14 cellular contexts compared by ENCODE assay signal in genomic region chr14:38127784-38128183, GRCh38.
DNase-seq lines count a peak whose midpoint lies in the region; ATAC-seq, FAIRE-seq and TF ChIP-seq lines count a peak whose summit lies in the region.
"Had no signal": no experiment of that assay in that cellular context is flagged by ENCODE, and none has a peak within 500 bp of the region (broad histone marks: within the 10 kb centered on the region; RNA-seq: fewer than 3 reads in every experiment).

No MANE protein-coding gene starts in this region.

- no peak overlapping the region for H3K9ac ChIP-seq in Loucy (ENCODE audit: low read depth, low read length, poor library complexity, severe bottlenecking)
- H3K9ac ChIP-seq in H1 (replicated peaks in 1 of 4; ENCODE audit: extremely low read depth in 1 of 4, low read depth in 3 of 4, low read length in 3 of 4): no peak overlapping the region
- no peak overlapping the region for H3K9ac ChIP-seq in HepG2 (ENCODE audit: insufficient read depth, low read depth, low read length)

- no peaks in the 10 kb centered on the region for H3K27me3 ChIP-seq in DOHH2 (ENCODE audit: control insufficient read depth, low read length)
- H3K27me3 ChIP-seq in Loucy (ENCODE audit: insufficient read depth, low read length, poor library complexity, severe bottlenecking): no peaks in the 10 kb centered on the region
- H3K27me3 ChIP-seq in H1 (replicated peaks in 1 of 4; ENCODE audit: control insufficient read depth in 3 of 4, extremely low read depth in 1 of 4, insufficient read depth in 3 of 4, low read length in 3 of 4): no peaks in the 10 kb centered on the region
- H3K27me3 ChIP-seq in HepG2 (ENCODE audit: control insufficient read depth in 1 of 2, insufficient read depth in 2 of 2, low read length in 2 of 2): no peaks in the 10 kb centered on the region

- ATAC-seq in HepG2: no peak; the same call in 1 of the 3 replicates
- ATAC-seq in GM18498 (IDR thresholded peaks at IDR 0.05; ENCODE audit: unreplicated experiment): no peak
- ATAC-seq in HG02763 (IDR thresholded peaks at IDR 0.05; ENCODE audit: unreplicated experiment): no peak
- ATAC-seq: CD8-positive, alpha-beta T cell had no signal

- no peak for TF ChIP-seq EP300 in H1 (IDR thresholded peaks at IDR 0.05; ENCODE audit: borderline replicate concordance in 1 of 2, low read depth in 2 of 2, low read length in 2 of 2)
- TF ChIP-seq EP300 in HepG2 (IDR thresholded peaks at IDR 0.05; ENCODE audit: low read depth in 2 of 2, low read length in 2 of 2): no peak
- TF ChIP-seq EP300 in HepG2 (CRISPR knock-in tag; IDR thresholded peaks at IDR 0.05; ENCODE audit: borderline replicate concordance): no peak

- TF ChIP-seq POLR2A in H1 (IDR thresholded peaks at IDR 0.05; ENCODE audit: control extremely low read depth in 1 of 2, low read depth in 2 of 2, low read length in 2 of 2): no peak
- TF ChIP-seq POLR2A in HepG2 (IDR thresholded peaks at IDR 0.05; ENCODE audit: insufficient read depth in 1 of 2, low read depth in 2 of 2, low read length in 2 of 2): no peak

- 0 out of 2 replicates have a peak overlapping the region, but pooled peaks have one; percentile 56 for H2BK12ac ChIP-seq in H1 (ENCODE audit: low read depth, low read length)

- H4K5ac ChIP-seq in H1 (ENCODE audit: insufficient read length, low read depth, low read length): no peak overlapping the region

- no peak overlapping the region for H4K91ac ChIP-seq in H1 (replicated peaks; ENCODE audit: insufficient read length, low read length)

- peaks cover 77% of the 10 kb centered on the region for H3K36me3 ChIP-seq in DOHH2 (ENCODE audit: control insufficient read depth, low read length)
- H3K36me3 ChIP-seq in Loucy (ENCODE audit: insufficient read depth, low read length): no peaks in the 10 kb centered on the region
- H3K36me3 ChIP-seq in H1 (ENCODE audit: control insufficient read depth in 2 of 4, insufficient read depth in 4 of 4, low read length in 3 of 4): no peaks in the 10 kb centered on the region
- H3K36me3 ChIP-seq in HepG2 (replicated peaks in 1 of 2; ENCODE audit: control insufficient read depth in 1 of 2, insufficient read depth in 2 of 2, low read length in 2 of 2): no peaks in the 10 kb centered on the region

- no peak overlapping the region for H4K8ac ChIP-seq in H1 (ENCODE audit: extremely low read depth, insufficient read depth, low read length)

- no TSS peak for BruUV-seq in HepG2 (replicated peaks; lab: Mats Ljungman, UMichigan)

- H3K27ac ChIP-seq in DOHH2 (ENCODE audit: low read depth, low read length): peak overlapping the region; percentile 92
- H3K27ac ChIP-seq in H1 (ENCODE audit: low read depth, low read length): no peak overlapping the region
- no peak overlapping the region for H3K27ac ChIP-seq in HepG2 (ENCODE audit: extremely low read length, insufficient read depth, low read length)

- peak overlapping the region; percentile 68 for H3K18ac ChIP-seq in H1 (ENCODE audit: extremely low read depth, low read length)

- DNase-seq in H1 (ENCODE audit: low read depth in 1 of 2, low spot score in 2 of 2) (no peak), HepG2 (ENCODE audit: low spot score) (no peak), NCI-H2081 treated with DMSO at 0.1 percent for 48 hours (lab: John Stamatoyannopoulos, UW) (no peak)
- DNase-seq: CD8-positive, alpha-beta T cell; EL; H9; NCI-H1048; NCI-H2107; SHP77 treated with DMSO at 0.1 percent for 48 hours had no signal

- WGBS in H1 (ENCODE audit: extremely low coverage in 1 of 2, insufficient coverage in 1 of 2, insufficient read length in 1 of 2, insufficient replicate concordance in 2 of 2, low coverage in 1 of 2, low lambda C conversion rate in 2 of 2, missing lambda C conversion rate in 1 of 2), 2 experiments: 94% methylated on average over 3 of the region's 3 CpGs; no CpG with 5 or more reads in 1 of the 2 experiments
- 1% methylated on average over 3 of the region's 3 CpGs for WGBS in HepG2 (ENCODE audit: low lambda C conversion rate)

- H2BK15ac ChIP-seq in H1 (ENCODE audit: low read length): peak overlapping the region; percentile 88; the same call in 1 of the 2 replicates

- H3F3A ChIP-seq in DOHH2 (ENCODE audit: control insufficient read depth, insufficient read depth) (peaks cover 36% of the 10 kb centered on the region), Loucy (ENCODE audit: low read depth) (peaks cover 16% of the 10 kb centered on the region; the same call in 1 of the 2 replicates)

- TF ChIP-seq RAD21 in H1 (IDR thresholded peaks at IDR 0.05 in 1 of 2, conservative IDR thresholded peaks at IDR 0.05 in 1 of 2; ENCODE audit: low read depth in 2 of 2, low read length in 2 of 2) (no peak), HepG2 (CRISPR knock-in tag; IDR thresholded peaks at IDR 0.05) (no peak)

- no peaks in the 10 kb centered on the region for H3K79me2 ChIP-seq in DOHH2 (ENCODE audit: control insufficient read depth, low read length)
- no peaks in the 10 kb centered on the region for H3K79me2 ChIP-seq in Loucy (ENCODE audit: insufficient read depth, low read length)
- H3K79me2 ChIP-seq in H1 (ENCODE audit: control insufficient read depth in 1 of 2, insufficient read depth in 2 of 2, low read length in 2 of 2): no peaks in the 10 kb centered on the region
- H3K79me2 ChIP-seq in HepG2 (ENCODE audit: insufficient read depth, low read length): no peaks in the 10 kb centered on the region

- TF ChIP-seq CTCF in DOHH2 (IDR thresholded peaks at IDR 0.05; ENCODE audit: low read depth, low read length, poor library complexity, severe bottlenecking) (no peak), Loucy (conservative IDR thresholded peaks at IDR 0.05; ENCODE audit: low read length) (no peak), H1 (IDR thresholded peaks at IDR 0.05; ENCODE audit: control extremely low read depth in 1 of 3, insufficient read depth in 1 of 3, low read depth in 1 of 3, low read length in 3 of 3) (no peak), HepG2 (CRISPR knock-in tag; IDR thresholded peaks at IDR 0.05) (no peak)

- H3K79me1 ChIP-seq in H1 (ENCODE audit: low read depth, low read length): no peaks in the 10 kb centered on the region

- CTCF ChIA-PET in H1 (lab: Charles Lee; ENCODE audit: partially characterized antibody) (interaction anchor here (0.7 to 1.9 kb wide), 5 partner anchors 11 to 76 kb away, joined by 3 to 9 read pairs (median 3); no protein-coding TSS in a partner anchor), HepG2 (lab: Yijun Ruan, JAX; ENCODE audit: low intra/inter-chr PET ratio, low total read pairs) (no interaction called here)

- H2BK5ac ChIP-seq in H1 (ENCODE audit: low read depth, low read length): no peak overlapping the region

- peaks cover 37% of the 10 kb centered on the region for H3K9me3 ChIP-seq in DOHH2 (ENCODE audit: control insufficient read depth, insufficient read depth, low read length)
- H3K9me3 ChIP-seq in Loucy (ENCODE audit: insufficient read depth, low read depth, low read length): no peaks in the 10 kb centered on the region
- H3K9me3 ChIP-seq in H1 (ENCODE audit: insufficient read depth in 2 of 2, low read depth in 1 of 2, low read length in 1 of 2): no peaks in the 10 kb centered on the region; a peak in 1 of 4 replicates
- no peaks in the 10 kb centered on the region for H3K9me3 ChIP-seq in HepG2 (ENCODE audit: low read length)

- no peak overlapping the region for H3K56ac ChIP-seq in H1 (replicated peaks; ENCODE audit: insufficient read length, low read depth, low read length)

- H3K14ac ChIP-seq in H1 (ENCODE audit: insufficient read length): no peak overlapping the region

- peak overlapping the region; percentile 75; the same call in 1 of the 2 replicates for H2BK20ac ChIP-seq in H1 (ENCODE audit: low read length)

- peak overlapping the region; percentile 57 for H2BK120ac ChIP-seq in H1 (replicated peaks; ENCODE audit: low read depth, low read length)

- FAIRE-seq in H1 (lab: Jason Lieb, UNC) (peak; percentile 13), HepG2 (lab: Jason Lieb, UNC) (no peak)
- FAIRE-seq: GM18507 had no signal

- H2AK5ac ChIP-seq in H1 (ENCODE audit: low read depth, low read length): 0 out of 2 replicates have a peak overlapping the region, but pooled peaks have one; percentile 85

- in situ Hi-C loops in HepG2 (cut with HindIII; ENCODE audit: extremely low pct_ligation_motif_present, low pct_unique_long_range_greater_than_20kb): no loop called here

- H3K4me1 ChIP-seq in DOHH2 (ENCODE audit: control insufficient read depth, low read length) (peaks cover 85% of the 10 kb centered on the region), Loucy (ENCODE audit: insufficient read depth, low read length, poor library complexity, severe bottlenecking) (peaks cover 55% of the 10 kb centered on the region), H1 (replicated peaks in 1 of 4; ENCODE audit: control insufficient read depth in 3 of 4, insufficient read depth in 4 of 4, low read length in 3 of 4) (peaks cover 0 to 7% (median 4%) of the 10 kb centered on the region in 4 experiments; a peak in 5 of 7 replicates), HepG2 (ENCODE audit: insufficient read depth, low read length) (no peaks in the 10 kb centered on the region)

- H2AFZ ChIP-seq in Loucy (ENCODE audit: low read length) (peak overlapping the region; percentile 28; the same call in 1 of the 2 replicates), H1 (ENCODE audit: low read length) (peak overlapping the region; percentile 36; the same call in 1 of the 2 replicates), HepG2 (ENCODE audit: low read length) (no peak overlapping the region)

- H4K20me1 ChIP-seq in DOHH2 (ENCODE audit: control insufficient read depth, insufficient read depth, low read depth, low read length): no peaks in the 10 kb centered on the region
- no peaks in the 10 kb centered on the region for H4K20me1 ChIP-seq in Loucy (ENCODE audit: insufficient read depth, low read length, poor library complexity, severe bottlenecking)
- no peaks in the 10 kb centered on the region for H4K20me1 ChIP-seq in H1 (replicated peaks in 1 of 2; ENCODE audit: control insufficient read depth in 1 of 2, insufficient read depth in 2 of 2, low read length in 2 of 2)
- no peaks in the 10 kb centered on the region for H4K20me1 ChIP-seq in HepG2 (ENCODE audit: insufficient read depth, low read length)

- intact Hi-C loops in HepG2 (cut with micrococcal nuclease; ENCODE audit: unreplicated experiment): no loop called here

- H3K9me2 ChIP-seq in DOHH2 (replicated peaks; ENCODE audit: control insufficient read depth, low read length) (no peaks in the 10 kb centered on the region), Loucy (replicated peaks; ENCODE audit: low read depth, low read length) (no peaks in the 10 kb centered on the region)

- no peak overlapping the region for H3K23ac ChIP-seq in H1 (ENCODE audit: insufficient read length)

- H3K4me2 ChIP-seq in DOHH2 (ENCODE audit: low read length) (peak overlapping the region; percentile 80), Loucy (ENCODE audit: low read depth, low read length, poor library complexity, severe bottlenecking) (no peak overlapping the region), H1 (ENCODE audit: insufficient read depth in 1 of 2, low read depth in 2 of 2, low read length in 2 of 2) (no peak overlapping the region), HepG2 (ENCODE audit: low read depth, low read length) (no peak overlapping the region)

- POLR2A ChIA-PET in H1 (lab: Charles Lee; ENCODE audit: partially characterized antibody): interaction anchor here (0.8 to 1.7 kb wide), 3 partner anchors 16 to 80 kb away, joined by 3 to 7 read pairs (median 4); partner anchors contain the start of gene SSTR1
- POLR2A ChIA-PET in HepG2 (lab: Yijun Ruan, JAX): interaction anchor here (0.6 kb wide), 1 partner anchor 1180 kb away, joined by 3 read pairs; no protein-coding TSS in a partner anchor

- H3K4ac ChIP-seq in H1 (replicated peaks; ENCODE audit: insufficient read length, low read depth, low read length): no peak overlapping the region

- peak overlapping the region; percentile 62 for H3K4me3 ChIP-seq in DOHH2 (ENCODE audit: low read length)
- no peak overlapping the region for H3K4me3 ChIP-seq in Loucy (ENCODE audit: low read length, poor library complexity, severe bottlenecking)
- no peak overlapping the region for H3K4me3 ChIP-seq in H1 (ENCODE audit: extremely low read depth in 1 of 4, insufficient read depth in 2 of 4, low read depth in 3 of 4, low read length in 4 of 4)
- no peak overlapping the region for H3K4me3 ChIP-seq in HepG2 (replicated peaks in 1 of 3; ENCODE audit: insufficient read depth in 1 of 3, low read depth in 2 of 3, low read length in 3 of 3)

- H3K23me2 ChIP-seq in H1 (ENCODE audit: low read depth, low read length): no peaks in the 10 kb centered on the region
